Comparison of ENCODE assay signal across 14 cellular contexts in the genomic region with DNA sequence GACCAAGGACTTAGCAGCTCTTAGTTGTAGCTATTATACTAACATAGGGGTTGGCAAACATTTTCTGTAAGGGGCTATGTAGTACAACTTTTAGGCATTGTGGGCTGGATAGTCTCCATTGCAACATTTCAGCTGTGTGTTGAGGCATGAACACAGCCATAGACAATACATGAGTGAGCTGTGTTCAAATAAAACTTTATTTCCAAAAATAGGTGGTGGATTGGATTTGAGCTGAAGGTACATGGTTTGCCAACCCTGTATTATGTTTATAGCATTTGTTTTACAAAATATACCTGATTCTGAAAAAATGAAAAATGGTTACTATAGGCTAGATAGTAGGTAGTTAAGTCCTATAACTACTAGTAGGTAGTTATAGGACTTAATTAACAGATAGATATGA. TPM values are rescaled to one million over a fixed set of nuclear protein-coding genes. Genes with fewer than 3 reads are reported as not detected.
DNase-seq lines count a peak whose midpoint lies in the region; ATAC-seq and TF ChIP-seq lines count a peak whose summit lies in the region.
"Had no signal": no experiment of that assay in that cellular context is flagged by ENCODE, and none has a peak within 500 bp of the region (broad histone marks: within the 10 kb centered on the region; RNA-seq: fewer than 3 reads in every experiment).

No MANE protein-coding gene starts in this region.

- H3K4me1 Mint-ChIP-seq in activated T-helper 2 cell treated with anti-CD3 and anti-CD28 coated beads, Interferon-gamma antibody, Interleukin-2, Interleukin-4, amounts not matched to agents 10 μg/mL and 5 μg/mL and 100 μg/mL, durations not matched to agents 14 hours and 24 hours and 36 hours (ENCODE audit: low read depth): peaks cover 23% of the 10 kb centered on the region
- no peaks in the 10 kb centered on the region for H3K4me1 Mint-ChIP-seq in memory B cell
- H3K4me1 Mint-ChIP-seq: B cell had no signal

- no peak overlapping the region for H3K9ac ChIP-seq in PC-3 (ENCODE audit: low read length)

- H3K4me3 Mint-ChIP-seq in activated T-helper 2 cell treated with anti-CD3 and anti-CD28 coated beads, Interferon-gamma antibody, Interleukin-2, Interleukin-4, amounts not matched to agents 10 μg/mL and 5 μg/mL and 100 μg/mL, durations not matched to agents 14 hours and 24 hours and 36 hours (ENCODE audit: low read depth): no peak overlapping the region
- H3K4me3 Mint-ChIP-seq in memory B cell: no peak overlapping the region
- H3K4me3 Mint-ChIP-seq: B cell; CD4-positive, alpha-beta T cell had no signal

- H2AFZ ChIP-seq in PC-3 (ENCODE audit: low read length): no peak overlapping the region

- no peaks in the 10 kb centered on the region for H3K27me3 Mint-ChIP-seq in activated T-helper 2 cell treated with anti-CD3 and anti-CD28 coated beads, Interferon-gamma antibody, Interleukin-2, Interleukin-4, amounts not matched to agents 10 μg/mL and 5 μg/mL and 100 μg/mL, durations not matched to agents 14 hours and 24 hours and 36 hours (ENCODE audit: low read depth)
- no peaks in the 10 kb centered on the region for H3K27me3 Mint-ChIP-seq in memory B cell
- H3K27me3 Mint-ChIP-seq: B cell; CD4-positive, alpha-beta T cell had no signal

- no peaks in the 10 kb centered on the region for H4K20me1 ChIP-seq in PC-3 (ENCODE audit: low read length)

- H3K4me2 ChIP-seq in PC-3 (ENCODE audit: low read length): no peak overlapping the region

- H3K79me2 ChIP-seq in PC-3 (ENCODE audit: low read length): no peaks in the 10 kb centered on the region

- H3K27me3 ChIP-seq in cardiac muscle cell (no peaks in the 10 kb centered on the region), heart right ventricle (no peaks in the 10 kb centered on the region), PC-3 (ENCODE audit: low read length) (no peaks in the 10 kb centered on the region)

- no peaks in the 10 kb centered on the region for H3K9me3 Mint-ChIP-seq in activated T-helper 2 cell treated with anti-CD3 and anti-CD28 coated beads, Interferon-gamma antibody, Interleukin-2, Interleukin-4, amounts not matched to agents 10 μg/mL and 5 μg/mL and 100 μg/mL, durations not matched to agents 14 hours and 24 hours and 36 hours
- no peaks in the 10 kb centered on the region for H3K9me3 Mint-ChIP-seq in memory B cell
- H3K9me3 Mint-ChIP-seq: CD4-positive, alpha-beta T cell had no signal

- no peaks in the 10 kb centered on the region for H3K9me2 ChIP-seq in PC-3 (replicated peaks; ENCODE audit: low read length)

- CTCF ChIA-PET in PC-3 (lab: Charles Lee): no interaction called here

- no peaks in the 10 kb centered on the region for H3F3A ChIP-seq in PC-3 (ENCODE audit: low read length, unreplicated experiment)

- no peaks in the 10 kb centered on the region for H3K4me1 ChIP-seq in cardiac muscle cell (ENCODE audit: low read depth)
- H3K4me1 ChIP-seq in heart right ventricle: no peaks in the 10 kb centered on the region
- no peaks in the 10 kb centered on the region for H3K4me1 ChIP-seq in PC-3 (ENCODE audit: insufficient read depth, low read length)
- H3K4me1 ChIP-seq: HAP-1 had no signal

- POLR2A ChIA-PET in PC-3 (lab: Charles Lee; ENCODE audit: unreplicated experiment): no interaction called here

- intact Hi-C loops in heart right ventricle (cut with DNase I): no loop called here
- intact Hi-C loops in activated T-helper 2 cell treated with anti-CD3 and anti-CD28 coated beads, Interferon-gamma antibody, Interleukin-2, Interleukin-4, amounts not matched to agents 10 μg/mL and 5 μg/mL and 100 μg/mL, durations not matched to agents 14 hours and 24 hours and 36 hours (cut with micrococcal nuclease): no loop called here
- intact Hi-C loops in PC-3 (cut with micrococcal nuclease): no loop called here

- peak overlapping the region; percentile 42 for H3K27ac Mint-ChIP-seq in activated T-helper 2 cell treated with anti-CD3 and anti-CD28 coated beads, Interferon-gamma antibody, Interleukin-2, Interleukin-4, amounts not matched to agents 10 μg/mL and 5 μg/mL and 100 μg/mL, durations not matched to agents 14 hours and 24 hours and 36 hours
- H3K27ac Mint-ChIP-seq in memory B cell: peak overlapping the region; percentile 45
- H3K27ac Mint-ChIP-seq: B cell; CD4-positive, alpha-beta T cell had no signal

- peaks cover 35% of the 10 kb centered on the region for H3K36me3 Mint-ChIP-seq in activated T-helper 2 cell treated with anti-CD3 and anti-CD28 coated beads, Interferon-gamma antibody, Interleukin-2, Interleukin-4, amounts not matched to agents 10 μg/mL and 5 μg/mL and 100 μg/mL, durations not matched to agents 14 hours and 24 hours and 36 hours (ENCODE audit: low read depth)
- peaks cover 8% of the 10 kb centered on the region for H3K36me3 Mint-ChIP-seq in memory B cell

- no peak for ATAC-seq in heart right ventricle
- ATAC-seq in memory B cell (ENCODE audit: low read depth): no peak
- no peak for ATAC-seq in PC-3

- BruUV-seq in PC-3 (replicated peaks; lab: Mats Ljungman, UMichigan): no TSS peak

- TF ChIP-seq CTCF in cardiac muscle cell (IDR thresholded peaks at IDR 0.05; ENCODE audit: low read depth, low read length) (no peak), heart right ventricle (IDR thresholded peaks at IDR 0.05) (no peak), PC-3 (conservative IDR thresholded peaks at IDR 0.05; ENCODE audit: low read depth, low read length) (no peak)

- H3K36me3 ChIP-seq in cardiac muscle cell (peaks cover 14% of the 10 kb centered on the region), heart right ventricle (peaks cover 0 to 54% (median 0%) of the 10 kb centered on the region in 9 donors), PC-3 (ENCODE audit: low read depth, low read length) (no peaks in the 10 kb centered on the region; the same call in 1 of the 2 replicates)

- no peak for DNase-seq in cardiac muscle cell (ENCODE audit: low read depth in 1 of 2, low spot score in 1 of 2)
- no peak for DNase-seq in heart right ventricle
- DNase-seq in activated T-helper 2 cell treated with anti-CD3 and anti-CD28 coated beads, Interferon-gamma antibody, Interleukin-2, Interleukin-4, amounts not matched to agents 10 μg/mL and 5 μg/mL and 100 μg/mL, durations not matched to agents 14 hours and 24 hours and 36 hours (ENCODE audit: low spot score): no peak
- no peak for DNase-seq in memory B cell (ENCODE audit: low spot score in 2 of 2)
- DNase-seq in DMS 273 (lab: John Stamatoyannopoulos, UW; ENCODE audit: unreplicated experiment): no peak
- no peak for DNase-seq in PC-3
- DNase-seq in activated CD8-positive, alpha-beta memory T cell treated with anti-CD3 and anti-CD28 coated beads, Interleukin-2, amount 50 U/mL, for 48 hours: no peak
- DNase-seq: C1 segment of cervical spinal cord; CD4-positive, alpha-beta T cell; DMS153; DMS79 treated with DMSO at 0.1 percent for 48 hours; EL had no signal

- H3K27ac ChIP-seq in cardiac muscle cell: peak overlapping the region; percentile 18
- H3K27ac ChIP-seq in heart right ventricle: no peak overlapping the region
- no peak overlapping the region for H3K27ac ChIP-seq in PC-3 (ENCODE audit: low read length)

- no peak overlapping the region for H3K4me3 ChIP-seq in cardiac muscle cell
- no peak overlapping the region for H3K4me3 ChIP-seq in heart right ventricle
- no peak overlapping the region for H3K4me3 ChIP-seq in PC-3 (ENCODE audit: low read length)
- H3K4me3 ChIP-seq: HAP-1 had no signal

- H3K9me3 ChIP-seq in cardiac muscle cell (ENCODE audit: low read depth) (no peaks in the 10 kb centered on the region), heart right ventricle (no peaks in the 10 kb centered on the region), PC-3 (ENCODE audit: low read length) (no peaks in the 10 kb centered on the region)
- H3K9me3 ChIP-seq: HAP-1 had no signal

RNA-seq across cellular contexts. Expression of a gene that starts 40.5 kb away (rescaled TPM):
- total RNA-seq in cardiac muscle cell (61.3 and 63.2 TPM in 2 replicates), heart right ventricle (10 to 100 TPM; 15.2 to 26.6 (median 17.0) TPM), PC-3 (2014; rRNA removed) (17.8 and 22.2 TPM in 2 replicates)
- polyA plus RNA-seq in cardiac muscle cell (19.7 and 28.5 TPM in 2 replicates), heart right ventricle (10 to 100 TPM in 1 of 2 donors, 1 to 10 TPM in 1; 4.8 to 17.1 TPM)
- 120 and 122 TPM in 2 replicates for total RNA-seq in activated T-helper 2 cell treated with anti-CD3 and anti-CD28 coated beads, Interferon-gamma antibody, Interleukin-2, Interleukin-4, amounts not matched to agents 10 μg/mL and 5 μg/mL and 100 μg/mL, durations not matched to agents 14 hours and 24 hours and 36 hours
